8 cellular contexts compared by ENCODE assay signal in the genomic region with DNA sequence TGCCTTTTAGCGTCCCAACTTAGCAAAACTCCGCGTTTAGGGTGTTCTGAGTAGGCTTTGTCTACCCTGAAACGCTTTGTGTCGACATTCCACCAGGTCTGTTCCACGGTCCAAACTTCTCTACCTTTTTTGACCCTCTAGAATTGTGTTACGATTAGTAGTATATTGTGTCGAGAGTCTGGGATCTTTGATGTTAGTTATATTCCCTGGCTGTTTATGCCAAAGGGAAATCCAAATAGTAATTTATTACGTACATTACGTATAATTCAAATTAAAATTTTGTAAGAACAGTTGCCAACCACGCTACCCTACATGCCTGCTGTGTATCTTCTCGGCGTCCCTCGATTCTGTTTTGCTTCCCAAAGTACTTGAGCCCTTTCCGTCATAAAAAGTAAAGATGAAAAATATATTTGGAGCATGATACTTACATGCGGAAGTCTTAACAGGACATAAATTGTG. TPM values are rescaled to one million over a fixed set of nuclear protein-coding genes. Genes with fewer than 3 reads are reported as not detected.
DNase-seq lines count a peak whose midpoint lies in the region; ATAC-seq, FAIRE-seq and TF ChIP-seq lines count a peak whose summit lies in the region.

No MANE protein-coding gene starts in this region.

- peaks cover 2 to 3% (median 3%) of the 10 kb centered on the region in 3 donors for H3K27me3 Mint-ChIP-seq in CD14-positive monocyte (ENCODE audit: low read depth in 3 of 3)
- H3K27me3 Mint-ChIP-seq in astrocyte (ENCODE audit: low read depth, unreplicated experiment), result no peaks in the 10 kb centered on the region

- H3K36me3 Mint-ChIP-seq in CD14-positive monocyte, result peaks cover 3 to 4% of the 10 kb centered on the region in 2 donors
- no peaks in the 10 kb centered on the region for H3K36me3 Mint-ChIP-seq in astrocyte (ENCODE audit: low read depth, unreplicated experiment)

- H4K20me1 ChIP-seq in Karpas-422 (ENCODE audit: insufficient read depth, low read depth, low read length) (peaks cover 16% of the 10 kb centered on the region; the same call in 1 of the 2 replicates), astrocyte (ENCODE audit: insufficient read depth, low read length) (peaks cover 26% of the 10 kb centered on the region)

- no peaks in the 10 kb centered on the region for H3K27me3 ChIP-seq in Karpas-422 (ENCODE audit: low read length)
- H3K27me3 ChIP-seq in astrocyte (ENCODE audit: insufficient read depth, low read length), result no peaks in the 10 kb centered on the region
- H3K27me3 ChIP-seq in tibial artery, result no peaks in the 10 kb centered on the region

- H3K4me3 Mint-ChIP-seq in CD14-positive monocyte (peak overlapping the region; percentile 92 to 98), astrocyte (ENCODE audit: unreplicated experiment) (peak overlapping the region; percentile 96)

- H3K4me3 ChIP-seq in Karpas-422 (ENCODE audit: low read length) (peak overlapping the region; percentile 82), astrocyte (ENCODE audit: insufficient read depth, low read depth, low read length) (peak overlapping the region; percentile 84), tibial artery (peak overlapping the region; percentile 66 to 99)

- H2AFZ ChIP-seq in Karpas-422 (ENCODE audit: low read length) (peak overlapping the region; percentile 60), astrocyte (ENCODE audit: low read depth, low read length) (peak overlapping the region; percentile 97)

- no peak for FAIRE-seq in astrocyte (lab: Jason Lieb, UNC)

- H3K9me3 Mint-ChIP-seq in CD14-positive monocyte (peaks cover 0 to 4% (median 0%) of the 10 kb centered on the region in 7 donors), astrocyte (ENCODE audit: unreplicated experiment) (no peaks in the 10 kb centered on the region)

- intact Hi-C loops in CD14-positive monocyte (cut with micrococcal nuclease), result loop anchor here (2.0 to 10.0 kb wide), 4 partner anchors 150 to 752 kb away; a partner anchor contains a TSS
- intact Hi-C loops in left colon (cut with DNase I, micrococcal nuclease), result no loop called here
- intact Hi-C loops in tibial artery (cut with DNase I; ENCODE audit: low total_unique reads), result no loop called here

- no peak for DNase-seq in CD14-positive monocyte (ENCODE audit: low spot score)
- DNase-seq in Karpas-422, result peak; percentile 69
- DNase-seq in astrocyte (ENCODE audit: low read depth), result no peak
- peak in 1 of 2 donors; percentile 13 for DNase-seq in left colon
- no peak for DNase-seq in tibial artery
- no peak for DNase-seq in NCI-H2171 treated with DMSO at 0.1 percent for 48 hours (lab: John Stamatoyannopoulos, UW)
- DNase-seq in GM19238 (ENCODE audit: insufficient read length, low spot score), result no peak

- peaks cover 37% of the 10 kb centered on the region for H3K79me2 ChIP-seq in Karpas-422 (ENCODE audit: low read length)
- H3K79me2 ChIP-seq in astrocyte (ENCODE audit: insufficient read depth, low read length), result peaks cover 40% of the 10 kb centered on the region

- H3K9me3 ChIP-seq in Karpas-422 (ENCODE audit: low read length) (no peaks in the 10 kb centered on the region), astrocyte (ENCODE audit: insufficient read depth, low read depth, low read length) (no peaks in the 10 kb centered on the region), tibial artery (no peaks in the 10 kb centered on the region)

- H3K27ac ChIP-seq in Karpas-422 (ENCODE audit: low read length) (peak overlapping the region; percentile 89), astrocyte (ENCODE audit: low read depth, low read length) (peak overlapping the region; percentile 99), tibial artery (peak overlapping the region; percentile 85 to 96)

- H3K4me1 ChIP-seq in Karpas-422 (ENCODE audit: low read length), result peaks cover 39% of the 10 kb centered on the region
- peaks cover 17% of the 10 kb centered on the region for H3K4me1 ChIP-seq in astrocyte (ENCODE audit: insufficient read depth, low read length)
- peaks cover 0 to 40% (median 28%) of the 10 kb centered on the region in 4 donors for H3K4me1 ChIP-seq in tibial artery

- H3K27ac Mint-ChIP-seq in CD14-positive monocyte (peak overlapping the region; percentile 97 to 99 (median 98)), astrocyte (ENCODE audit: unreplicated experiment) (peak overlapping the region; percentile 99)

- H3K36me3 ChIP-seq in Karpas-422 (ENCODE audit: insufficient read depth, low read length), result no peaks in the 10 kb centered on the region
- no peaks in the 10 kb centered on the region for H3K36me3 ChIP-seq in astrocyte (ENCODE audit: insufficient read depth, low read length)
- no peaks in the 10 kb centered on the region for H3K36me3 ChIP-seq in tibial artery

- peak overlapping the region; percentile 84 for H3K4me2 ChIP-seq in Karpas-422 (ENCODE audit: low read depth, low read length, poor library complexity, severe bottlenecking)
- H3K4me2 ChIP-seq in astrocyte (ENCODE audit: low read length), result peak overlapping the region; percentile 84

- H3K4me1 Mint-ChIP-seq in CD14-positive monocyte (peaks cover 35% of the 10 kb centered on the region), astrocyte (ENCODE audit: low read depth, unreplicated experiment) (peaks cover 17% of the 10 kb centered on the region)

- H3K9ac ChIP-seq in Karpas-422 (ENCODE audit: low read length), result peak overlapping the region; percentile 85
- H3K9ac ChIP-seq in astrocyte (ENCODE audit: low read length), result peak overlapping the region; percentile 97

- ATAC-seq in left colon (peak; percentile 1), HG02870 (IDR thresholded peaks at IDR 0.05; ENCODE audit: unreplicated experiment) (no peak)

- no peaks in the 10 kb centered on the region for H3K9me2 ChIP-seq in Karpas-422 (replicated peaks; ENCODE audit: insufficient read depth, low read length)

- TF ChIP-seq CTCF in CD14-positive monocyte (IDR thresholded peaks at IDR 0.05), result no peak
- no peak for TF ChIP-seq CTCF in astrocyte (IDR thresholded peaks at IDR 0.05; ENCODE audit: insufficient read depth, low read depth, low read length)
- TF ChIP-seq CTCF in tibial artery (IDR thresholded peaks at IDR 0.05), result no peak

RNA-seq across cellular contexts. Expression of a gene that starts 0.5 kb away (rescaled TPM):
- 10 to 100 TPM; 17.6 to 20.1 TPM for polyA plus RNA-seq in CD14-positive monocyte
- total RNA-seq in Karpas-422 (2014; rRNA removed; shearing (Covaris generic); ENCODE audit: low replicate concordance), result 16.8 and 17.9 TPM in 2 replicates
- total RNA-seq in astrocyte, result 3.9 and 4.2 TPM in 2 replicates
- 10 to 100 TPM in 1 of 2 donors, 1 to 10 TPM in 1; 9.8 to 10.4 TPM for total RNA-seq in left colon

Comparison
In these comparisons a context has a peak if more than half of its experiments do, and no peak if none do; other contexts are left out.
1. intact Hi-C loops: an anchor here in CD14-positive monocyte (2.0 to 10.0 kb wide); none called in left colon and tibial artery.